In the genomic region with DNA sequence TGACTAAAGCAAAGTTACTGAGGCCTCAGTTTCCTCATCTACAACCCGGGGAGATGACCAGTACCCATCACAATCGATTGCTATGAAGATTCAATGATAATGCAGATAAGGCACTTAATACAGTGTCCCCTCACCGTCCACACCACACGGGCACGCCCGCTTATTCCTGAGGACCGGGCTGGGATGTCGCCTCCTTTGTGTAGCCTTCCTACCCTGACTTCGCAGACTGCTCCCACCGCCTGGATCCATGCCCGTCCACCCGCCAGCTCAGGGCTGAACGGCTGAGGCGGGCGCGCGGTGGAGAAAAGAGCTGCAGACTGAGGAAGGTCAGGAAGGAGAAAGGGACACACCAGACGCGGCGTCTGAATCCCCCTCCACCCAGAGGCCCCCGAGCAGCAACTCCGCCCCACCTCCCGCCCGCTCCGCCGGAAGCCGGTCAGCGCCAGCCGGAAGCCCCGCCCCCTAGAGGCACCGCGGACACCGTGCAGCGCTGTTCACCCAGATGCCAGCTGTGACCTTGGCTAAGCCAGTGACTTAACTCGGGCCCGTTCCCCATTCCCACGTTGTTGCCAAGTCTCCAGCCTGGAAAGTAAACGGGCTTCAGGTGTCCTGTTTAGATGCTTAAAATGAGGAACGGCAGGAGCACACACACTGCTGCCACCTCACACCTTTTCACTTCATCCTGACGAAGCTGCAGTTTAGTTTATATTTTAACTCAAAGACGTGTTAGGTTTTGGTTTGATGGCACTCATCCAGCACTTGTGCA, we compare ENCODE assay signal across 8 cellular contexts.
DNase-seq lines count a peak whose midpoint lies in the region; ATAC-seq and TF ChIP-seq lines count a peak whose summit lies in the region.

Gene KRABD2, minus strand, starts transcription at position 403 of the 766 bp plus-strand sequence.

- H3K36me3 ChIP-seq in SJSA1 (peaks cover 52% of the 10 kb centered on the region), gastroesophageal sphincter (peaks cover 0 to 52% of the 10 kb centered on the region in 2 donors), neutrophil (peaks cover 21% of the 10 kb centered on the region), subcutaneous abdominal adipose tissue (ENCODE audit: control insufficient read depth in 5 of 5, insufficient read depth in 5 of 5, low read length in 5 of 5) (peaks cover 20 to 46% (median 41%) of the 10 kb centered on the region in 5 donors)

- CTCF ChIA-PET in activated naive CD4-positive, alpha-beta T cell treated with anti-CD3 and anti-CD28 coated beads for 36 hours (lab: Charles Lee) = interaction anchor here (0.6 to 1.6 kb wide), 8 partner anchors 10 to 60 kb away, joined by 3 to 7 read pairs (median 3); no protein-coding TSS in a partner anchor

- TF ChIP-seq POLR2A in gastroesophageal sphincter (IDR thresholded peaks at IDR 0.05) = peak; percentile 66 to 72

- H3K27me3 ChIP-seq in SJSA1 (replicated peaks) (no peaks in the 10 kb centered on the region), gastroesophageal sphincter (no peaks in the 10 kb centered on the region), neutrophil (no peaks in the 10 kb centered on the region), subcutaneous abdominal adipose tissue (ENCODE audit: control insufficient read depth in 5 of 5, insufficient read depth in 4 of 5, low read length in 5 of 5) (no peaks in the 10 kb centered on the region)

- H3K4me1 ChIP-seq in SJSA1 (replicated peaks) (peaks cover 21% of the 10 kb centered on the region), gastroesophageal sphincter (peaks cover 4 to 57% (median 25%) of the 10 kb centered on the region in 3 donors), neutrophil (ENCODE audit: control insufficient read depth in 1 of 2, insufficient read depth in 1 of 2, low read depth in 1 of 2, low read length in 1 of 2) (peaks cover 13 to 17% of the 10 kb centered on the region in 2 experiments), subcutaneous abdominal adipose tissue (ENCODE audit: control insufficient read depth in 5 of 5, insufficient read depth in 5 of 5, low read length in 5 of 5) (peaks cover 5 to 43% (median 36%) of the 10 kb centered on the region in 5 donors)

- H3K4me1 Mint-ChIP-seq in activated naive CD4-positive, alpha-beta T cell treated with anti-CD3 and anti-CD28 coated beads for 36 hours (ENCODE audit: low read depth) = peaks cover 58% of the 10 kb centered on the region

- H3K9me3 Mint-ChIP-seq in activated naive CD4-positive, alpha-beta T cell treated with anti-CD3 and anti-CD28 coated beads for 36 hours = no peaks in the 10 kb centered on the region

- WGBS in gastroesophageal sphincter (ENCODE audit: low coverage in 1 of 2), 2 donors = 0% methylated on average over 2 to 4 of the region's 41 CpGs

- peak within 1 kb of the TSS; percentile 80 for H3K27ac Mint-ChIP-seq in activated naive CD4-positive, alpha-beta T cell treated with anti-CD3 and anti-CD28 coated beads for 36 hours

- H3K4me3 ChIP-seq in SJSA1 = peak within 1 kb of the TSS; percentile 48
- peak within 1 kb of the TSS; percentile 56 to 69 for H3K4me3 ChIP-seq in gastroesophageal sphincter
- H3K4me3 ChIP-seq in neutrophil (ENCODE audit: low read depth in 1 of 2, low read length in 1 of 2) = peak within 1 kb of the TSS; percentile 89 to 92
- H3K4me3 ChIP-seq in subcutaneous abdominal adipose tissue (ENCODE audit: low read depth in 1 of 5, low read length in 5 of 5) = peak within 1 kb of the TSS; percentile 84 to 96 (median 96)

- H3K27ac ChIP-seq in SJSA1 (peak within 1 kb of the TSS; percentile 22; the same call in 1 of the 2 replicates), gastroesophageal sphincter (peak within 1 kb of the TSS; percentile 36 to 91 (median 88)), neutrophil (peak within 1 kb of the TSS; percentile 78), subcutaneous abdominal adipose tissue (ENCODE audit: low read depth, low read length) (peak within 1 kb of the TSS; percentile 86)

- peaks cover 46% of the 10 kb centered on the region for H3K36me3 Mint-ChIP-seq in activated naive CD4-positive, alpha-beta T cell treated with anti-CD3 and anti-CD28 coated beads for 36 hours (ENCODE audit: low read depth)

- H3K9ac ChIP-seq in subcutaneous abdominal adipose tissue (ENCODE audit: low read length in 5 of 5) = peak within 1 kb of the TSS; percentile 93 to 97 (median 93)

- intact Hi-C loops in activated naive CD4-positive, alpha-beta T cell treated with anti-CD3 and anti-CD28 coated beads for 36 hours (cut with micrococcal nuclease) = no loop called here

- TF ChIP-seq EP300 in gastroesophageal sphincter (IDR thresholded peaks at IDR 0.05) = no peak

- peak within 1 kb of the TSS; percentile 87 for H3K4me3 Mint-ChIP-seq in activated naive CD4-positive, alpha-beta T cell treated with anti-CD3 and anti-CD28 coated beads for 36 hours

- TF ChIP-seq CTCF in gastroesophageal sphincter (IDR thresholded peaks at IDR 0.05) (peak; percentile 19 to 87 (median 55)), neutrophil (IDR thresholded peaks at IDR 0.05) (peak; percentile 75)

- H3K9me3 ChIP-seq in SJSA1 (replicated peaks) (no peaks in the 10 kb centered on the region), gastroesophageal sphincter (no peaks in the 10 kb centered on the region), neutrophil (no peaks in the 10 kb centered on the region), subcutaneous abdominal adipose tissue (ENCODE audit: control insufficient read depth in 5 of 5, low read length in 5 of 5) (no peaks in the 10 kb centered on the region)

- DNase-seq in DMS53 treated with DMSO at 0.1 percent for 48 hours (lab: John Stamatoyannopoulos, UW; ENCODE audit: unreplicated experiment) (peak; percentile 96), M059J (ENCODE audit: low read depth) (peak; percentile 85), SJSA1 (ENCODE audit: low read depth in 1 of 2, low spot score in 2 of 2) (peak; percentile 74 to 91)
- peak; percentile 93 for DNase-seq in activated naive CD4-positive, alpha-beta T cell treated with anti-CD3 and anti-CD28 coated beads for 36 hours

- no peaks in the 10 kb centered on the region for H3K27me3 Mint-ChIP-seq in activated naive CD4-positive, alpha-beta T cell treated with anti-CD3 and anti-CD28 coated beads for 36 hours (ENCODE audit: low read depth)

- ATAC-seq in GM21786 (IDR thresholded peaks at IDR 0.05; ENCODE audit: unreplicated experiment) (peak; percentile 94), gastroesophageal sphincter (peak; percentile 97)

Comparison
In these comparisons a context has a peak if more than half of its experiments do, and no peak if none do; other contexts are left out.
1. Peak in every context shown above with its lines: DNase-seq, ATAC-seq, H3K4me3 ChIP-seq and H3K27ac ChIP-seq.
2. H3K27ac ChIP-seq: peak in every context shown above with its lines; median percentile 88 in gastroesophageal sphincter; 86 in subcutaneous abdominal adipose tissue; 78 in neutrophil; 22 in SJSA1.